1 cellular context compared by ENCODE assay signal in genomic region chr22:36368359-36368983, GRCh38.
TF ChIP-seq lines count a peak whose summit lies in the region.

No MANE protein-coding gene starts in this region.

TF ChIP-seq in K562, 482 proteins besides CTCF, POLR2A, EP300 and RAD21 (continued from another document and continues in another):
- TF ChIP-seq, protein P1, sequence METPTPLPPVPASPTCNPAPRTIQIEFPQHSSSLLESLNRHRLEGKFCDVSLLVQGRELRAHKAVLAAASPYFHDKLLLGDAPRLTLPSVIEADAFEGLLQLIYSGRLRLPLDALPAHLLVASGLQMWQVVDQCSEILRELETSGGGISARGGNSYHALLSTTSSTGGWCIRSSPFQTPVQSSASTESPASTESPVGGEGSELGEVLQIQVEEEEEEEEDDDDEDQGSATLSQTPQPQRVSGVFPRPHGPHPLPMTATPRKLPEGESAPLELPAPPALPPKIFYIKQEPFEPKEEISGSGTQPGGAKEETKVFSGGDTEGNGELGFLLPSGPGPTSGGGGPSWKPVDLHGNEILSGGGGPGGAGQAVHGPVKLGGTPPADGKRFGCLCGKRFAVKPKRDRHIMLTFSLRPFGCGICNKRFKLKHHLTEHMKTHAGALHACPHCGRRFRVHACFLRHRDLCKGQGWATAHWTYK (CRISPR knock-in tag; IDR thresholded peaks at IDR 0.05) = no peak
- no peak for TF ChIP-seq CBFB (CRISPR knock-in tag; IDR thresholded peaks at IDR 0.05)
- TF ChIP-seq PYGO2 (tag; IDR thresholded peaks at IDR 0.05) = 0 out of 2 replicates have a peak, but pooled peaks have one; percentile 39
- peak; percentile 97 for TF ChIP-seq MTA2 (IDR thresholded peaks at IDR 0.05; ENCODE audit: low read depth)
- no peak for TF ChIP-seq FOXA3 (CRISPR knock-in tag; conservative IDR thresholded peaks at IDR 0.05 in 1 of 2, IDR thresholded peaks at IDR 0.05 in 1 of 2)
- no peak for TF ChIP-seq NKRF (IDR thresholded peaks at IDR 0.05; ENCODE audit: borderline replicate concordance)
- no peak for TF ChIP-seq ZNF41 (CRISPR knock-in tag; conservative IDR thresholded peaks at IDR 0.05)
- peak; percentile 78; the same call in 1 of the 2 replicates for TF ChIP-seq ZBTB5 (IDR thresholded peaks at IDR 0.05)
- peak; percentile 78; the same call in 1 of the 2 replicates for TF ChIP-seq RUNX1 (IDR thresholded peaks at IDR 0.05; ENCODE audit: low read depth)
- TF ChIP-seq MTA3 (IDR thresholded peaks at IDR 0.05; ENCODE audit: borderline replicate concordance) = peak; percentile 75
- no peak for TF ChIP-seq DNMT1 (IDR thresholded peaks at IDR 0.05)
- TF ChIP-seq, protein P2, sequence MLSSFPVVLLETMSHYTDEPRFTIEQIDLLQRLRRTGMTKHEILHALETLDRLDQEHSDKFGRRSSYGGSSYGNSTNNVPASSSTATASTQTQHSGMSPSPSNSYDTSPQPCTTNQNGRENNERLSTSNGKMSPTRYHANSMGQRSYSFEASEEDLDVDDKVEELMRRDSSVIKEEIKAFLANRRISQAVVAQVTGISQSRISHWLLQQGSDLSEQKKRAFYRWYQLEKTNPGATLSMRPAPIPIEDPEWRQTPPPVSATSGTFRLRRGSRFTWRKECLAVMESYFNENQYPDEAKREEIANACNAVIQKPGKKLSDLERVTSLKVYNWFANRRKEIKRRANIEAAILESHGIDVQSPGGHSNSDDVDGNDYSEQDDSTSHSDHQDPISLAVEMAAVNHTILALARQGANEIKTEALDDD (IDR thresholded peaks at IDR 0.05) = peak; percentile 72
- TF ChIP-seq ZNF133 (CRISPR knock-in tag; IDR thresholded peaks at IDR 0.05) = no peak
- TF ChIP-seq NR3C1 (CRISPR knock-in tag; IDR thresholded peaks at IDR 0.05) = no peak
- TF ChIP-seq NFIX (CRISPR knock-in tag; IDR thresholded peaks at IDR 0.05; ENCODE audit: low read depth) = no peak
- TF ChIP-seq, protein P3, sequence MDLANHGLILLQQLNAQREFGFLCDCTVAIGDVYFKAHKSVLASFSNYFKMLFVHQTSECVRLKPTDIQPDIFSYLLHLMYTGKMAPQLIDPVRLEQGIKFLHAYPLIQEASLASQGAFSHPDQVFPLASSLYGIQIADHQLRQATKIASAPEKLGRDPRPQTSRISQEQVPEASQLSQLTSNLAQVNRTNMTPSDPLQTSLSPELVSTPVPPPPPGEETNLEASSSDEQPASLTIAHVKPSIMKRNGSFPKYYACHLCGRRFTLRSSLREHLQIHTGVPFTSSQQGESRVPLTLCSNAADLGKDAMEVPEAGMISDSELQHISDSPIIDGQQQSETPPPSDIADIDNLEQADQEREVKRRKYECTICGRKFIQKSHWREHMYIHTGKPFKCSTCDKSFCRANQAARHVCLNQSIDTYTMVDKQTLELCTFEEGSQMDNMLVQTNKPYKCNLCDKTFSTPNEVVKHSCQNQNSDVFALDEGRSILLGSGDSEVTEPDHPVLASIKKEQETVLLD (IDR thresholded peaks at IDR 0.05) = peak; percentile 61; the same call in 1 of the 2 replicates
- no peak for TF ChIP-seq RFX1 (IDR thresholded peaks at IDR 0.05)
- TF ChIP-seq KHSRP (IDR thresholded peaks at IDR 0.05) = peak; percentile 56; the same call in 1 of the 2 replicates
- peak; percentile 81; the same call in 1 of the 2 replicates for TF ChIP-seq ZEB2 (IDR thresholded peaks at IDR 0.05)
- no peak for TF ChIP-seq ZNF583 (CRISPR knock-in tag; IDR thresholded peaks at IDR 0.05)
- peak; percentile 98 for TF ChIP-seq TCF3 (CRISPR knock-in tag; IDR thresholded peaks at IDR 0.05)
- TF ChIP-seq, protein P4, sequence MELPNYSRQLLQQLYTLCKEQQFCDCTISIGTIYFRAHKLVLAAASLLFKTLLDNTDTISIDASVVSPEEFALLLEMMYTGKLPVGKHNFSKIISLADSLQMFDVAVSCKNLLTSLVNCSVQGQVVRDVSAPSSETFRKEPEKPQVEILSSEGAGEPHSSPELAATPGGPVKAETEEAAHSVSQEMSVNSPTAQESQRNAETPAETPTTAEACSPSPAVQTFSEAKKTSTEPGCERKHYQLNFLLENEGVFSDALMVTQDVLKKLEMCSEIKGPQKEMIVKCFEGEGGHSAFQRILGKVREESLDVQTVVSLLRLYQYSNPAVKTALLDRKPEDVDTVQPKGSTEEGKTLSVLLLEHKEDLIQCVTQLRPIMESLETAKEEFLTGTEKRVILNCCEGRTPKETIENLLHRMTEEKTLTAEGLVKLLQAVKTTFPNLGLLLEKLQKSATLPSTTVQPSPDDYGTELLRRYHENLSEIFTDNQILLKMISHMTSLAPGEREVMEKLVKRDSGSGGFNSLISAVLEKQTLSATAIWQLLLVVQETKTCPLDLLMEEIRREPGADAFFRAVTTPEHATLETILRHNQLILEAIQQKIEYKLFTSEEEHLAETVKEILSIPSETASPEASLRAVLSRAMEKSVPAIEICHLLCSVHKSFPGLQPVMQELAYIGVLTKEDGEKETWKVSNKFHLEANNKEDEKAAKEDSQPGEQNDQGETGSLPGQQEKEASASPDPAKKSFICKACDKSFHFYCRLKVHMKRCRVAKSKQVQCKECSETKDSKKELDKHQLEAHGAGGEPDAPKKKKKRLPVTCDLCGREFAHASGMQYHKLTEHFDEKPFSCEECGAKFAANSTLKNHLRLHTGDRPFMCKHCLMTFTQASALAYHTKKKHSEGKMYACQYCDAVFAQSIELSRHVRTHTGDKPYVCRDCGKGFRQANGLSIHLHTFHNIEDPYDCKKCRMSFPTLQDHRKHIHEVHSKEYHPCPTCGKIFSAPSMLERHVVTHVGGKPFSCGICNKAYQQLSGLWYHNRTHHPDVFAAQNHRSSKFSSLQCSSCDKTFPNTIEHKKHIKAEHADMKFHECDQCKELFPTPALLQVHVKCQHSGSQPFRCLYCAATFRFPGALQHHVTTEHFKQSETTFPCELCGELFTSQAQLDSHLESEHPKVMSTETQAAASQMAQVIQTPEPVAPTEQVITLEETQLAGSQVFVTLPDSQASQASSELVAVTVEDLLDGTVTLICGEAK (IDR thresholded peaks at IDR 0.05) = no peak
- TF ChIP-seq, protein P4 (CRISPR knock-in tag; IDR thresholded peaks at IDR 0.05) = no peak
- TF ChIP-seq ARHGAP35 (IDR thresholded peaks at IDR 0.05; ENCODE audit: partially characterized antibody) = no peak
- TF ChIP-seq ZNF23 (CRISPR knock-in tag; IDR thresholded peaks at IDR 0.05) = no peak
- TF ChIP-seq, protein P5, sequence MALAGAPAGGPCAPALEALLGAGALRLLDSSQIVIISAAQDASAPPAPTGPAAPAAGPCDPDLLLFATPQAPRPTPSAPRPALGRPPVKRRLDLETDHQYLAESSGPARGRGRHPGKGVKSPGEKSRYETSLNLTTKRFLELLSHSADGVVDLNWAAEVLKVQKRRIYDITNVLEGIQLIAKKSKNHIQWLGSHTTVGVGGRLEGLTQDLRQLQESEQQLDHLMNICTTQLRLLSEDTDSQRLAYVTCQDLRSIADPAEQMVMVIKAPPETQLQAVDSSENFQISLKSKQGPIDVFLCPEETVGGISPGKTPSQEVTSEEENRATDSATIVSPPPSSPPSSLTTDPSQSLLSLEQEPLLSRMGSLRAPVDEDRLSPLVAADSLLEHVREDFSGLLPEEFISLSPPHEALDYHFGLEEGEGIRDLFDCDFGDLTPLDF (CRISPR knock-in tag; IDR thresholded peaks at IDR 0.05) = no peak
- TF ChIP-seq KAT7 (CRISPR knock-in tag; IDR thresholded peaks at IDR 0.05; ENCODE audit: borderline replicate concordance) = no peak
- TF ChIP-seq KDM1A (IDR thresholded peaks at IDR 0.05) = peak; percentile 94 to 96
- peak; percentile 71 for TF ChIP-seq CXXC5 (CRISPR knock-in tag; IDR thresholded peaks at IDR 0.05)
- TF ChIP-seq ILF3 (IDR thresholded peaks at IDR 0.05; ENCODE audit: borderline replicate concordance) = no peak
- no peak for TF ChIP-seq HMG20A (CRISPR knock-in tag; conservative IDR thresholded peaks at IDR 0.05)
- no peak for TF ChIP-seq MAFK (IDR thresholded peaks at IDR 0.05; ENCODE audit: low read length)
- TF ChIP-seq SIRT6 (IDR thresholded peaks at IDR 0.05; ENCODE audit: low read depth, low read length) = no peak
- TF ChIP-seq ATF6 (CRISPR knock-in tag; IDR thresholded peaks at IDR 0.05) = no peak
- peak; percentile 100 for TF ChIP-seq NCOR1 (IDR thresholded peaks at IDR 0.05)
- TF ChIP-seq EHMT2 (IDR thresholded peaks at IDR 0.05) = peak; percentile 9; the same call in 1 of the 2 replicates
- TF ChIP-seq THRA (IDR thresholded peaks at IDR 0.05) = no peak
- TF ChIP-seq ARID2 (IDR thresholded peaks at IDR 0.05) = no peak
- peak; percentile 98 for TF ChIP-seq PML (IDR thresholded peaks at IDR 0.05; ENCODE audit: low read length)
- no peak for TF ChIP-seq HEY1 (CRISPR knock-in tag; IDR thresholded peaks at IDR 0.05; ENCODE audit: borderline replicate concordance)
